6 cellular contexts compared by ENCODE assay signal in the genomic region with DNA sequence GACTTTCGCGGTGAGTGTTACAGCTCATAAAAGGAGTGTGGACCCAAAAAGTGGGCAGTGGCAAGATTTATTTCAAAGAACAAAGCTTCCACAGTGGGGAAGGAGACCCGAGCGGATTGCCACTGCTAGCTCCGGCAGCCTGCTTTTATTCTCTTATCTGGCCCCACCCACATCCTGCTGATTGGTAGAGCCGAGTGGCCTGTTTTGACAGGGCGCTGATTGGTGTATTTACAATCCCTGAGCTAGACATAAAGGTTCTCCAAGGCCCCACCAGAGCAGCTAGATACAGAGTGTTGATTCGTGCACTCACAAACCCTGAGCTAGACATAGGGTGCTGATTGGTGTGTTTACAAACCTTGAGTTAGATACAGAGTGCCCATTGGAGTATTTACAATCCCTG. TPM values are rescaled to one million over a fixed set of nuclear protein-coding genes. Genes with fewer than 3 reads are reported as not detected.
DNase-seq lines count a peak whose midpoint lies in the region; ATAC-seq, FAIRE-seq and TF ChIP-seq lines count a peak whose summit lies in the region.
"Not testable (repeated sequence)": the region's sequence is repeated elsewhere in the genome, so short reads cannot be mapped to it uniquely, and the experiment has no call there.

No MANE protein-coding gene starts in this region.

- not testable (repeated sequence) for H3K27me3 Mint-ChIP-seq in neural progenitor cell (ENCODE audit: insufficient read depth, low read depth)

- not testable (repeated sequence) for H3K4me3 Mint-ChIP-seq in neural progenitor cell

- not testable (repeated sequence) for H3K4me2 ChIP-seq in K562 (ENCODE audit: insufficient read depth, low read length); mesenchymal stem cell (ENCODE audit: low read length, poor library complexity, severe bottlenecking); neural progenitor cell

- not testable (repeated sequence) for H3K9ac ChIP-seq in K562 (ENCODE audit: insufficient read depth in 1 of 2, low read depth in 2 of 2, low read length in 2 of 2); mesenchymal stem cell (ENCODE audit: low read length); neural progenitor cell

- in situ Hi-C loops in K562 (cut with MboI) = not testable (repeated sequence)

- not testable (repeated sequence) for H3K9me3 Mint-ChIP-seq in neural progenitor cell

- intact Hi-C loops in K562 (cut with micrococcal nuclease); cardiac septum (cut with DNase I); posterior vena cava (cut with DNase I); testis (cut with DNase I; ENCODE audit: low total_unique reads): not testable (repeated sequence)

- H3K79me2 ChIP-seq in K562 (ENCODE audit: control insufficient read depth, insufficient read depth, low read length); neural progenitor cell (ENCODE audit: low read depth): not testable (repeated sequence)

- not testable (repeated sequence) for H3K36me3 Mint-ChIP-seq in neural progenitor cell

- not testable (repeated sequence) for TF ChIP-seq CTCF in K562 (IDR thresholded peaks at IDR 0.05 in 2 of 3, conservative IDR thresholded peaks at IDR 0.05 in 1 of 3; ENCODE audit: insufficient read depth in 2 of 3, low read depth in 1 of 3, low read length in 3 of 3); neural progenitor cell (IDR thresholded peaks at IDR 0.05); testis (IDR thresholded peaks at IDR 0.05)

- POLR2A ChIA-PET in K562 (lab: Yijun Ruan, JAX) = interaction anchor here (1.3 kb wide), 1 partner anchor 14 kb away, joined by 5 read pairs; no protein-coding TSS in a partner anchor

- 81% methylated on average over 3 of the region's 8 CpGs for WGBS in K562 (ENCODE audit: insufficient coverage, low coverage, missing lambda C conversion rate)
- 96% methylated on average over 6 of the region's 8 CpGs for WGBS in mesenchymal stem cell
- 61 to 69% methylated on average over 5 to 8 of the region's 8 CpGs for WGBS in testis, 2 donors

- H3K36me3 ChIP-seq in K562 (ENCODE audit: control insufficient read depth, insufficient read depth, low read length); mesenchymal stem cell (ENCODE audit: control insufficient read depth in 1 of 2, insufficient read depth in 2 of 2, low read depth in 1 of 2, low read length in 2 of 2); neural progenitor cell; testis (ENCODE audit: low read depth, missing control alignments): not testable (repeated sequence)

- H4K8ac ChIP-seq in mesenchymal stem cell (ENCODE audit: low read length) = not testable (repeated sequence)

- not testable (repeated sequence) for H4K20me1 ChIP-seq in K562 (replicated peaks; ENCODE audit: control insufficient read depth, insufficient read depth, low read length); neural progenitor cell (ENCODE audit: low read depth)

- CTCF ChIA-PET in K562 (lab: Yijun Ruan, JAX; ENCODE audit: low intra/inter-chr PET ratio) = not testable (repeated sequence)

- not testable (repeated sequence) for H3K9me3 ChIP-seq in K562 (replicated peaks; ENCODE audit: control insufficient read depth, insufficient read depth, low read depth, low read length); mesenchymal stem cell (ENCODE audit: control insufficient read depth, low read length); neural progenitor cell (ENCODE audit: low read depth); testis

- TF ChIP-seq RAD21 in K562 (CRISPR knock-in tag; conservative IDR thresholded peaks at IDR 0.05 in 1 of 2, IDR thresholded peaks at IDR 0.05 in 1 of 2) = not testable (repeated sequence)

- H3K27me3 ChIP-seq in K562 (ENCODE audit: control insufficient read depth in 2 of 2, insufficient read depth in 2 of 2, low read length in 2 of 2); mesenchymal stem cell (ENCODE audit: control insufficient read depth in 1 of 2, insufficient read depth in 1 of 2, low read length in 2 of 2); neural progenitor cell; testis: not testable (repeated sequence)

- not testable (repeated sequence) for H3K4ac ChIP-seq in mesenchymal stem cell (ENCODE audit: low read depth in 1 of 2, low read length in 2 of 2)

- H3K4me1 Mint-ChIP-seq in neural progenitor cell = peaks cover 13% of the 10 kb centered on the region

- not testable (repeated sequence) for H3K4me1 ChIP-seq in K562 (replicated peaks in 1 of 2; ENCODE audit: control insufficient read depth in 2 of 2, insufficient read depth in 2 of 2, low read length in 2 of 2); mesenchymal stem cell (ENCODE audit: control insufficient read depth, insufficient read depth, low read depth, low read length); neural progenitor cell; testis

- H3K4me3 ChIP-seq in K562; mesenchymal stem cell (ENCODE audit: insufficient read depth in 1 of 2, low read depth in 1 of 2, low read length in 2 of 2); neural progenitor cell: not testable (repeated sequence)
- peak overlapping the region; percentile 16 to 36 for H3K4me3 ChIP-seq in testis

- not testable (repeated sequence) for H3K9me1 ChIP-seq in K562 (ENCODE audit: control insufficient read depth, insufficient read depth, low read length)

- H2AK5ac ChIP-seq in mesenchymal stem cell (ENCODE audit: low read length, severe bottlenecking) = peak overlapping the region; percentile 83

- not testable (repeated sequence) for BruUV-seq in K562 (replicated peaks; lab: Mats Ljungman, UMichigan)

- H2BK12ac ChIP-seq in mesenchymal stem cell (ENCODE audit: low read length in 2 of 2) = not testable (repeated sequence)

- not testable (repeated sequence) for H2BK120ac ChIP-seq in mesenchymal stem cell (ENCODE audit: low read depth, low read length)

- not testable (repeated sequence) for H4K91ac ChIP-seq in mesenchymal stem cell (ENCODE audit: low read length)

- not testable (repeated sequence) for H3K18ac ChIP-seq in mesenchymal stem cell (ENCODE audit: low read depth in 1 of 2, low read length in 2 of 2)

- TF ChIP-seq POLR2A in K562 (conservative IDR thresholded peaks at IDR 0.05); testis (IDR thresholded peaks at IDR 0.05): not testable (repeated sequence)

- not testable (repeated sequence) for H2AFZ ChIP-seq in K562 (ENCODE audit: low read depth, low read length); mesenchymal stem cell (ENCODE audit: low read depth, low read length); neural progenitor cell (replicated peaks)

- H3K27ac ChIP-seq in K562 (ENCODE audit: extremely low read depth, low read depth, low read length); mesenchymal stem cell (ENCODE audit: low read length, poor library complexity, severe bottlenecking); neural progenitor cell; testis: not testable (repeated sequence)

- H3K79me1 ChIP-seq in mesenchymal stem cell (replicated peaks; ENCODE audit: low read length, poor library complexity, severe bottlenecking) = not testable (repeated sequence)

- ATAC-seq in K562 = not testable (repeated sequence)

- not testable (repeated sequence) for TF ChIP-seq EP300 in K562 (IDR thresholded peaks at IDR 0.05; ENCODE audit: low read length)

- not testable (repeated sequence) for DNase-seq in K562 (ENCODE audit: extremely low read depth in 1 of 4, low spot score in 3 of 4); mesenchymal stem cell; neural progenitor cell (ENCODE audit: low spot score)
- DNase-seq in cardiac septum (ENCODE audit: low spot score) = peak; percentile 26
- peak; percentile 38 for DNase-seq in posterior vena cava (ENCODE audit: low spot score)
- peak; percentile 43 for DNase-seq in testis

- H2BK5ac ChIP-seq in mesenchymal stem cell (ENCODE audit: low read depth, low read length, poor library complexity, severe bottlenecking) = not testable (repeated sequence)

- not testable (repeated sequence) for H2BK15ac ChIP-seq in mesenchymal stem cell (ENCODE audit: low read depth, poor library complexity, severe bottlenecking)

- peak overlapping the region; percentile 3 for H3K27ac Mint-ChIP-seq in neural progenitor cell

- not testable (repeated sequence) for FAIRE-seq in K562 (lab: Jason Lieb, UNC)

- not testable (repeated sequence) for H3K14ac ChIP-seq in mesenchymal stem cell (ENCODE audit: low read length in 2 of 2)

- H3K23ac ChIP-seq in mesenchymal stem cell (ENCODE audit: low read length in 2 of 2) = not testable (repeated sequence)

- H3F3A ChIP-seq in neural progenitor cell (ENCODE audit: low read depth) = not testable (repeated sequence)

RNA-seq across cellular contexts. Expression of a gene that starts 15.1 kb away (rescaled TPM):
- 6.4 and 7.2 TPM in 2 replicates for total RNA-seq in K562 (2011; cell fraction: chromatin; rRNA removed; ENCODE audit: low replicate concordance)
- 6.2 and 8.7 TPM in 2 replicates for total RNA-seq in K562 (2011; cell fraction: nucleolus; rRNA removed)
- total RNA-seq in K562 (2011; cell fraction: nucleoplasm; rRNA removed) = 9.8 and 11.3 TPM in 2 replicates
- total RNA-seq in K562 (2014; rRNA removed) (5.8 and 7.2 TPM in 2 replicates), K562 (2014; rRNA removed; fragmentation: Illumina TruSeq; extraction: Trizol) (7.4 and 7.9 TPM in 2 replicates), K562 (2015; rRNA removed; fragmentation: Illumina TruSeq; extraction: Trizol) (5.2 and 6.0 TPM in 2 replicates), K562 (2021) (6.6 and 6.7 TPM in 2 replicates), cardiac septum (58.1 TPM), neural progenitor cell (ENCODE audit: low replicate concordance) (26.9 and 34.6 TPM in 2 replicates), posterior vena cava (10 to 100 TPM; 21.7 to 21.8 TPM), testis (10 to 100 TPM; 22.4 to 25.5 TPM)
- polyA plus RNA-seq in K562 (2011; rRNA removed) (10.4 and 14.4 TPM in 2 replicates), K562 (2014; fragmentation: Illumina TruSeq; extraction: Trizol) (5.5 and 5.8 TPM in 2 replicates), K562 (2014; fragmentation: Nextera tagmentation; extraction: Ambion mirVana) (1 to 10 TPM; 1.5 to 2.6 TPM), K562 (2014; rRNA removed) (8.2 and 9.4 TPM in 2 replicates), testis (ENCODE audit: insufficient read depth, low read depth, low replicate concordance) (22.6 TPM)
- 9.7 and 12.3 TPM in 2 replicates for polyA plus RNA-seq in K562 (2011; cell fraction: cytosol; rRNA removed)
- 4.8 and 6.2 TPM in 2 replicates for polyA plus RNA-seq in K562 (2011; cell fraction: nucleus; rRNA removed)
- polyA plus RNA-seq in K562 (2012) = 6.7 and 11.8 TPM in 2 replicates
- 5.2 and 6.5 TPM in 2 replicates for polyA minus RNA-seq in K562 (2011; rRNA and poly(A)+ RNA removed)
- 2.9 and 3.2 TPM in 2 replicates for polyA minus RNA-seq in K562 (2011; cell fraction: cytosol; rRNA and poly(A)+ RNA removed)
- polyA minus RNA-seq in K562 (2011; cell fraction: nucleus; rRNA and poly(A)+ RNA removed) = 3.2 and 4.3 TPM in 2 replicates
- polyA plus RNA-seq in mesenchymal stem cell (2013, experiment 1 of 2) = 11.6 TPM
- polyA plus RNA-seq in mesenchymal stem cell (2013, experiment 2 of 2) = 12.4 TPM

RNA-seq across cellular contexts. Expression of a gene that starts 15.5 kb away (rescaled TPM):
- total RNA-seq in K562 (2011; cell fraction: chromatin; rRNA removed; ENCODE audit: low replicate concordance) = 7.4 and 8.7 TPM in 2 replicates
- total RNA-seq in K562 (2011; cell fraction: nucleolus; rRNA removed) = 5.4 and 8.0 TPM in 2 replicates
- total RNA-seq in K562 (2011; cell fraction: nucleoplasm; rRNA removed) = 12.7 and 15.6 TPM in 2 replicates
- total RNA-seq in K562 (2014; rRNA removed) (7.6 and 9.4 TPM in 2 replicates), K562 (2014; rRNA removed; fragmentation: Illumina TruSeq; extraction: Trizol) (14.9 and 16.3 TPM in 2 replicates), K562 (2015; rRNA removed; fragmentation: Illumina TruSeq; extraction: Trizol) (18.3 and 19.2 TPM in 2 replicates), K562 (2021) (15.9 and 20.1 TPM in 2 replicates), cardiac septum (17.3 TPM), neural progenitor cell (ENCODE audit: low replicate concordance) (16.1 and 17.2 TPM in 2 replicates), posterior vena cava (10 to 100 TPM; 13.6 to 16.3 TPM), testis (10 to 100 TPM; 11.9 to 15.2 TPM)
- polyA plus RNA-seq in K562 (2011; rRNA removed) (15.6 and 23.6 TPM in 2 replicates), K562 (2014; fragmentation: Illumina TruSeq; extraction: Trizol) (15.6 and 15.8 TPM in 2 replicates), K562 (2014; fragmentation: Nextera tagmentation; extraction: Ambion mirVana) (10 to 100 TPM; 33.6 to 36.6 TPM), K562 (2014; rRNA removed) (7.9 and 11.5 TPM in 2 replicates), testis (ENCODE audit: insufficient read depth, low read depth, low replicate concordance) (11.1 TPM)
- 9.4 and 11.3 TPM in 2 replicates for polyA plus RNA-seq in K562 (2011; cell fraction: cytosol; rRNA removed)
- polyA plus RNA-seq in K562 (2011; cell fraction: nucleus; rRNA removed) = 13.6 and 14.2 TPM in 2 replicates
- polyA plus RNA-seq in K562 (2012) = 20.0 and 28.3 TPM in 2 replicates
- polyA minus RNA-seq in K562 (2011; rRNA and poly(A)+ RNA removed) = 7.2 and 8.0 TPM in 2 replicates
- 3.5 TPM in 1 of 2 replicates, not detected in the other for polyA minus RNA-seq in K562 (2011; cell fraction: cytosol; rRNA and poly(A)+ RNA removed)
- polyA minus RNA-seq in K562 (2011; cell fraction: nucleus; rRNA and poly(A)+ RNA removed) = 3.0 and 6.1 TPM in 2 replicates
- polyA plus RNA-seq in mesenchymal stem cell (2013, experiment 1 of 2) = 19.0 TPM
- 19.9 TPM for polyA plus RNA-seq in mesenchymal stem cell (2013, experiment 2 of 2)

RNA-seq across cellular contexts. Expression of a gene that starts 37.3 kb away (rescaled TPM):
- total RNA-seq in K562 (2011; cell fraction: chromatin; rRNA removed; ENCODE audit: low replicate concordance) = 3.2 and 7.6 TPM in 2 replicates
- 3.8 and 5.3 TPM in 2 replicates for total RNA-seq in K562 (2011; cell fraction: nucleolus; rRNA removed)
- 3.8 and 6.9 TPM in 2 replicates for total RNA-seq in K562 (2011; cell fraction: nucleoplasm; rRNA removed)
- 26.2 and 32.3 TPM in 2 replicates for total RNA-seq in K562 (2014; rRNA removed)
- total RNA-seq in K562 (2014; rRNA removed; fragmentation: Illumina TruSeq; extraction: Trizol) = 21.1 TPM in 2 replicates
- 28.4 and 28.7 TPM in 2 replicates for total RNA-seq in K562 (2015; rRNA removed; fragmentation: Illumina TruSeq; extraction: Trizol)
- 13.7 and 14.9 TPM in 2 replicates for total RNA-seq in K562 (2021)
- 12.0 and 15.0 TPM in 2 replicates for polyA plus RNA-seq in K562 (2011; rRNA removed)
- 2.3 and 5.3 TPM in 2 replicates for polyA plus RNA-seq in K562 (2011; cell fraction: cytosol; rRNA removed)
- polyA plus RNA-seq in K562 (2011; cell fraction: nucleus; rRNA removed) = 4.5 and 5.7 TPM in 2 replicates
- 20.3 and 23.1 TPM in 2 replicates for polyA plus RNA-seq in K562 (2012)
- polyA plus RNA-seq in K562 (2014; fragmentation: Illumina TruSeq; extraction: Trizol) = 21.1 and 21.5 TPM in 2 replicates
- polyA plus RNA-seq in K562 (2014; fragmentation: Nextera tagmentation; extraction: Ambion mirVana) = 10 to 100 TPM; 23.9 to 26.9 TPM
- polyA plus RNA-seq in K562 (2014; rRNA removed) = 31.4 and 34.0 TPM in 2 replicates
- polyA minus RNA-seq in K562 (2011; rRNA and poly(A)+ RNA removed) = 5.7 and 6.2 TPM in 2 replicates
- polyA minus RNA-seq in K562 (2011; cell fraction: cytosol; rRNA and poly(A)+ RNA removed) = 3.1 and 5.0 TPM in 2 replicates
- 2.6 and 4.8 TPM in 2 replicates for polyA minus RNA-seq in K562 (2011; cell fraction: nucleus; rRNA and poly(A)+ RNA removed)
- 11.8 TPM for total RNA-seq in cardiac septum
- 11.2 TPM for polyA plus RNA-seq in mesenchymal stem cell (2013, experiment 1 of 2)
- 11.7 TPM for polyA plus RNA-seq in mesenchymal stem cell (2013, experiment 2 of 2)
- 11.2 and 24.6 TPM in 2 replicates for total RNA-seq in neural progenitor cell (ENCODE audit: low replicate concordance)
- 1 to 10 TPM; 7.5 to 9.1 TPM for total RNA-seq in posterior vena cava
- 10 to 100 TPM in 1 of 2 donors, 1 to 10 TPM in 1; 7.8 to 10.2 TPM for total RNA-seq in testis
- polyA plus RNA-seq in testis (ENCODE audit: insufficient read depth, low read depth, low replicate concordance) = 14.9 TPM

RNA-seq across cellular contexts. Expression of a gene that starts 37.5 kb away (rescaled TPM):
- 14.0 and 20.3 TPM in 2 replicates for total RNA-seq in K562 (2011; cell fraction: chromatin; rRNA removed; ENCODE audit: low replicate concordance)
- total RNA-seq in K562 (2011; cell fraction: nucleolus; rRNA removed) = 16.7 and 17.9 TPM in 2 replicates
- 15.0 and 17.8 TPM in 2 replicates for total RNA-seq in K562 (2011; cell fraction: nucleoplasm; rRNA removed)
- 62.6 and 63.0 TPM in 2 replicates for total RNA-seq in K562 (2014; rRNA removed)
- 33.6 and 35.6 TPM in 2 replicates for total RNA-seq in K562 (2014; rRNA removed; fragmentation: Illumina TruSeq; extraction: Trizol)
- total RNA-seq in K562 (2015; rRNA removed; fragmentation: Illumina TruSeq; extraction: Trizol) = 33.1 and 34.4 TPM in 2 replicates
- total RNA-seq in K562 (2021) = 31.6 and 34.5 TPM in 2 replicates
- 33.1 and 46.7 TPM in 2 replicates for polyA plus RNA-seq in K562 (2011; rRNA removed)
- polyA plus RNA-seq in K562 (2011; cell fraction: cytosol; rRNA removed) = 17.3 and 29.0 TPM in 2 replicates
- 21.2 and 22.8 TPM in 2 replicates for polyA plus RNA-seq in K562 (2011; cell fraction: nucleus; rRNA removed)
- 30.2 and 33.3 TPM in 2 replicates for polyA plus RNA-seq in K562 (2012)
- 39.0 and 43.8 TPM in 2 replicates for polyA plus RNA-seq in K562 (2014; fragmentation: Illumina TruSeq; extraction: Trizol)
- polyA plus RNA-seq in K562 (2014; fragmentation: Nextera tagmentation; extraction: Ambion mirVana) = 10 to 100 TPM; 12.5 to 20.0 TPM
- 31.6 and 33.0 TPM in 2 replicates for polyA plus RNA-seq in K562 (2014; rRNA removed)
- polyA minus RNA-seq in K562 (2011; rRNA and poly(A)+ RNA removed) = 39.2 and 54.6 TPM in 2 replicates
- 20.7 and 24.6 TPM in 2 replicates for polyA minus RNA-seq in K562 (2011; cell fraction: cytosol; rRNA and poly(A)+ RNA removed)
- polyA minus RNA-seq in K562 (2011; cell fraction: nucleus; rRNA and poly(A)+ RNA removed) = 15.2 and 18.2 TPM in 2 replicates
- total RNA-seq in cardiac septum = 25.2 TPM
- polyA plus RNA-seq in mesenchymal stem cell (2013, experiment 1 of 2) = 9.6 TPM
- 9.6 TPM for polyA plus RNA-seq in mesenchymal stem cell (2013, experiment 2 of 2)
- 47.6 and 55.7 TPM in 2 replicates for total RNA-seq in neural progenitor cell (ENCODE audit: low replicate concordance)
- total RNA-seq in posterior vena cava = 10 to 100 TPM; 18.2 to 18.7 TPM
- 10 to 100 TPM; 35.5 to 36.1 TPM for total RNA-seq in testis
- polyA plus RNA-seq in testis (ENCODE audit: insufficient read depth, low read depth, low replicate concordance) = 50.5 TPM

RNA-seq across cellular contexts. Expression of a gene that starts 53.9 kb away (rescaled TPM):
- 21.8 and 42.6 TPM in 2 replicates for total RNA-seq in K562 (2011; cell fraction: chromatin; rRNA removed; ENCODE audit: low replicate concordance)
- 17.2 and 21.1 TPM in 2 replicates for total RNA-seq in K562 (2011; cell fraction: nucleolus; rRNA removed)
- 16.6 and 19.4 TPM in 2 replicates for total RNA-seq in K562 (2011; cell fraction: nucleoplasm; rRNA removed)
- total RNA-seq in K562 (2014; rRNA removed) (17.3 and 23.0 TPM in 2 replicates), K562 (2014; rRNA removed; fragmentation: Illumina TruSeq; extraction: Trizol) (10.8 and 24.0 TPM in 2 replicates), K562 (2015; rRNA removed; fragmentation: Illumina TruSeq; extraction: Trizol) (22.6 and 26.8 TPM in 2 replicates), K562 (2021) (39.2 and 41.1 TPM in 2 replicates), cardiac septum (77.1 TPM), neural progenitor cell (ENCODE audit: low replicate concordance) (25.8 and 34.6 TPM in 2 replicates), posterior vena cava (10 to 100 TPM; 50.9 to 68.6 TPM), testis (10 to 100 TPM; 78.3 to 90.6 TPM)
- polyA plus RNA-seq in K562 (2011; rRNA removed) (23.0 and 36.9 TPM in 2 replicates), K562 (2014; fragmentation: Illumina TruSeq; extraction: Trizol) (32.4 and 32.6 TPM in 2 replicates), K562 (2014; fragmentation: Nextera tagmentation; extraction: Ambion mirVana) (1 to 10 TPM; 1.2 to 1.5 TPM), K562 (2014; rRNA removed) (22.4 and 28.7 TPM in 2 replicates), testis (ENCODE audit: insufficient read depth, low read depth, low replicate concordance) (92.5 TPM)
- polyA plus RNA-seq in K562 (2011; cell fraction: cytosol; rRNA removed) = 40.7 and 44.0 TPM in 2 replicates
- polyA plus RNA-seq in K562 (2011; cell fraction: nucleus; rRNA removed) = 23.5 and 26.5 TPM in 2 replicates
- 38.5 and 49.5 TPM in 2 replicates for polyA plus RNA-seq in K562 (2012)
- polyA minus RNA-seq in K562 (2011; rRNA and poly(A)+ RNA removed) = 44.8 and 48.1 TPM in 2 replicates
- 34.7 and 38.7 TPM in 2 replicates for polyA minus RNA-seq in K562 (2011; cell fraction: cytosol; rRNA and poly(A)+ RNA removed)
- polyA minus RNA-seq in K562 (2011; cell fraction: nucleus; rRNA and poly(A)+ RNA removed) = 7.5 and 23.8 TPM in 2 replicates
- 8.1 TPM for polyA plus RNA-seq in mesenchymal stem cell (2013, experiment 1 of 2)
- 7.9 TPM for polyA plus RNA-seq in mesenchymal stem cell (2013, experiment 2 of 2)
